12 cellular contexts compared by ENCODE assay signal in genomic region chr6:109490708-109491107, GRCh38. TPM values are rescaled to one million over a fixed set of nuclear protein-coding genes. Genes with fewer than 3 reads are reported as not detected.
DNase-seq lines count a peak whose midpoint lies in the region; ATAC-seq and TF ChIP-seq lines count a peak whose summit lies in the region.
"Had no signal": no experiment of that assay in that cellular context is flagged by ENCODE, and none has a peak within 500 bp of the region (broad histone marks: within the 10 kb centered on the region; RNA-seq: fewer than 3 reads in every experiment).

No MANE protein-coding gene starts in this region.

- no peak for DNase-seq in CD4-positive, alpha-beta T cell
- no peak for DNase-seq in activated naive CD8-positive, alpha-beta T cell treated with anti-CD3 and anti-CD28 coated beads for 36 hours
- DNase-seq in natural killer cell (no peak), NCI-H1436 (lab: John Stamatoyannopoulos, UW) (no peak), DMS79 treated with DMSO at 0.1 percent for 48 hours (lab: John Stamatoyannopoulos, UW) (no peak), G401 (ENCODE audit: low spot score) (no peak)
- DNase-seq: endodermal cell, MG63, NCI-H774, occipital lobe had no signal

- POLR2A ChIA-PET in CD4-positive, alpha-beta T cell (lab: Charles Lee) = interaction anchor here (0.7 to 2.0 kb wide), 9 partner anchors 8 to 108 kb away, joined by 3 to 18 read pairs (median 5); partner anchors contain the start of genes CD164, MICAL1 and ZBTB24

- peaks cover 17% of the 10 kb centered on the region for H3K4me1 Mint-ChIP-seq in CD4-positive, alpha-beta T cell (ENCODE audit: low read depth)
- peaks cover 25% of the 10 kb centered on the region for H3K4me1 Mint-ChIP-seq in activated naive CD8-positive, alpha-beta T cell treated with anti-CD3 and anti-CD28 coated beads for 36 hours
- H3K4me1 Mint-ChIP-seq in natural killer cell = peaks cover 15 to 16% of the 10 kb centered on the region in 2 donors

- CTCF ChIA-PET in CD4-positive, alpha-beta T cell (lab: Charles Lee) = interaction anchor here (1.0 to 1.8 kb wide), 3 partner anchors 18 to 50 kb away, joined by 3 to 5 read pairs (median 3); partner anchors contain the start of genes PPIL6 and SMPD2

- H3K36me3 Mint-ChIP-seq in CD4-positive, alpha-beta T cell (ENCODE audit: low read depth) = no peaks in the 10 kb centered on the region
- H3K36me3 Mint-ChIP-seq in activated naive CD8-positive, alpha-beta T cell treated with anti-CD3 and anti-CD28 coated beads for 36 hours = no peaks in the 10 kb centered on the region
- H3K36me3 Mint-ChIP-seq in natural killer cell = no peaks in the 10 kb centered on the region

- H3K27me3 Mint-ChIP-seq in CD4-positive, alpha-beta T cell = no peaks in the 10 kb centered on the region
- no peaks in the 10 kb centered on the region for H3K27me3 Mint-ChIP-seq in activated naive CD8-positive, alpha-beta T cell treated with anti-CD3 and anti-CD28 coated beads for 36 hours
- H3K27me3 Mint-ChIP-seq in natural killer cell (ENCODE audit: low read depth in 2 of 2) = no peaks in the 10 kb centered on the region
- H3K27me3 Mint-ChIP-seq: B cell had no signal

- ATAC-seq in CD4-positive, alpha-beta T cell (ENCODE audit: poor library complexity) = no peak
- no peak for ATAC-seq in natural killer cell

- H3K27me3 ChIP-seq in CD4-positive, alpha-beta T cell (ENCODE audit: control insufficient read depth, insufficient read depth, low read length) = no peaks in the 10 kb centered on the region
- no peaks in the 10 kb centered on the region for H3K27me3 ChIP-seq in HUES64 (ENCODE audit: insufficient read depth, low read length)
- H3K27me3 ChIP-seq: MG63 had no signal

- H3K4me1 ChIP-seq in HUES64 (ENCODE audit: insufficient read depth, low read length) = peaks cover 40% of the 10 kb centered on the region

- H3K36me3 ChIP-seq in HUES64 (ENCODE audit: insufficient read depth, low read length) = no peaks in the 10 kb centered on the region
- H3K36me3 ChIP-seq: MG63 had no signal

- intact Hi-C loops in CD4-positive, alpha-beta T cell (cut with DNase I, micrococcal nuclease) = no loop called here
- intact Hi-C loops in natural killer cell (cut with micrococcal nuclease) = no loop called here

- WGBS in HUES64 = 31% methylated on average over 1 of the region's 2 CpGs

- H3K9me3 ChIP-seq in CD4-positive, alpha-beta T cell (ENCODE audit: control insufficient read depth, low read length) = no peaks in the 10 kb centered on the region
- H3K9me3 ChIP-seq in HUES64 (ENCODE audit: insufficient read depth, low read depth, low read length) = no peaks in the 10 kb centered on the region
- H3K9me3 ChIP-seq: MG63 had no signal

- H3K4me3 ChIP-seq in HUES64 (ENCODE audit: low read length) = no peak overlapping the region
- H3K4me3 ChIP-seq: MG63 had no signal

- in situ Hi-C loops in G401 (cut with HindIII; ENCODE audit: low sequenced_read_pairs) = no loop called here

- no peak overlapping the region for H3K9ac ChIP-seq in HUES64 (ENCODE audit: low read depth, low read length)

- H3K27ac ChIP-seq in CD4-positive, alpha-beta T cell (ENCODE audit: low read depth, low read length) = no peak overlapping the region
- peak overlapping the region; percentile 6; the same call in 1 of the 2 replicates for H3K27ac ChIP-seq in HUES64 (ENCODE audit: low read depth, low read length)

- peak overlapping the region; percentile 38 for H3K27ac Mint-ChIP-seq in CD4-positive, alpha-beta T cell
- H3K27ac Mint-ChIP-seq in activated naive CD8-positive, alpha-beta T cell treated with anti-CD3 and anti-CD28 coated beads for 36 hours = peak overlapping the region; percentile 42
- H3K27ac Mint-ChIP-seq in natural killer cell = peak overlapping the region; percentile 36 to 72
- H3K27ac Mint-ChIP-seq: endodermal cell had no signal

- no peak overlapping the region for H3K4me3 Mint-ChIP-seq in CD4-positive, alpha-beta T cell
- H3K4me3 Mint-ChIP-seq in activated naive CD8-positive, alpha-beta T cell treated with anti-CD3 and anti-CD28 coated beads for 36 hours = no peak overlapping the region
- H3K4me3 Mint-ChIP-seq in natural killer cell = no peak overlapping the region
- H3K4me3 Mint-ChIP-seq: B cell, endodermal cell had no signal

- no peak for TF ChIP-seq CTCF in CD4-positive, alpha-beta T cell (IDR thresholded peaks at IDR 0.05)
- no peak for TF ChIP-seq CTCF in natural killer cell (IDR thresholded peaks at IDR 0.05)

- H3K9me3 Mint-ChIP-seq in CD4-positive, alpha-beta T cell = no peaks in the 10 kb centered on the region
- no peaks in the 10 kb centered on the region for H3K9me3 Mint-ChIP-seq in activated naive CD8-positive, alpha-beta T cell treated with anti-CD3 and anti-CD28 coated beads for 36 hours
- H3K9me3 Mint-ChIP-seq in natural killer cell = no peaks in the 10 kb centered on the region
- H3K9me3 Mint-ChIP-seq: endodermal cell had no signal

RNA-seq across cellular contexts. Expression of gene ZBTB24, which starts 7.7 kb away (rescaled TPM):
- total RNA-seq in CD4-positive, alpha-beta T cell = 10 to 100 TPM; 10.4 to 10.5 TPM
- 13.8 TPM for polyA plus RNA-seq in HUES64 (2013, experiment 1 of 2)
- polyA plus RNA-seq in HUES64 (2013, experiment 2 of 2) = 12.9 TPM
- total RNA-seq in activated naive CD8-positive, alpha-beta T cell treated with anti-CD3 and anti-CD28 coated beads for 36 hours = 10 to 100 TPM; 16.1 to 16.5 TPM
- 10 to 100 TPM in 1 of 3 donors, 1 to 10 TPM in 2; 6.7 to 10.6 (median 8.6) TPM for total RNA-seq in natural killer cell
- 6.6 and 12.7 TPM in 2 replicates for total RNA-seq in G401 (2014; rRNA removed; shearing (Covaris generic))

RNA-seq across cellular contexts. Expression of gene MICAL1, which starts 35.1 kb away (rescaled TPM):
- 100 to 1,000 TPM; 106 to 107 TPM for total RNA-seq in CD4-positive, alpha-beta T cell
- 29.6 TPM for polyA plus RNA-seq in HUES64 (2013, experiment 1 of 2)
- polyA plus RNA-seq in HUES64 (2013, experiment 2 of 2) = 32.2 TPM
- 10 to 100 TPM; 21.2 to 23.5 TPM for total RNA-seq in activated naive CD8-positive, alpha-beta T cell treated with anti-CD3 and anti-CD28 coated beads for 36 hours
- total RNA-seq in natural killer cell = 100 to 1,000 TPM in 1 of 3 donors, 10 to 100 TPM in 2; 72.4 to 102 (median 81.3) TPM
- 20.4 and 21.3 TPM in 2 replicates for total RNA-seq in G401 (2014; rRNA removed; shearing (Covaris generic))

RNA-seq across cellular contexts. Expression of gene SMPD2, which starts 50.2 kb away (rescaled TPM):
- total RNA-seq in CD4-positive, alpha-beta T cell = 10 to 100 TPM; 25.7 to 27.3 TPM
- polyA plus RNA-seq in HUES64 (2013, experiment 1 of 2) = 7.9 TPM
- polyA plus RNA-seq in HUES64 (2013, experiment 2 of 2) = 8.2 TPM
- 1 to 10 TPM; 7.0 to 7.9 TPM for total RNA-seq in activated naive CD8-positive, alpha-beta T cell treated with anti-CD3 and anti-CD28 coated beads for 36 hours
- 10 to 100 TPM; 25.0 to 37.3 (median 29.3) TPM for total RNA-seq in natural killer cell
- 16.1 and 21.8 TPM in 2 replicates for total RNA-seq in G401 (2014; rRNA removed; shearing (Covaris generic))

RNA-seq across cellular contexts. Expression of gene PPIL6, which starts 50.3 kb away (rescaled TPM):
- 1 to 10 TPM in 1 of 2 experiments, under 1 TPM in 1; 0.84 to 1.3 TPM for total RNA-seq in CD4-positive, alpha-beta T cell
- polyA plus RNA-seq in HUES64 (2013, experiment 1 of 2) = 0.65 TPM
- 1.6 TPM for polyA plus RNA-seq in HUES64 (2013, experiment 2 of 2)
- under 1 TPM; 0.60 to 0.64 TPM for total RNA-seq in activated naive CD8-positive, alpha-beta T cell treated with anti-CD3 and anti-CD28 coated beads for 36 hours
- total RNA-seq in natural killer cell = under 1 TPM; 0.28 to 0.70 (median 0.40) TPM
- 2.8 and 4.2 TPM in 2 replicates for total RNA-seq in G401 (2014; rRNA removed; shearing (Covaris generic))
